ENCODE assay signal across 8 cellular contexts in the genomic region with DNA sequence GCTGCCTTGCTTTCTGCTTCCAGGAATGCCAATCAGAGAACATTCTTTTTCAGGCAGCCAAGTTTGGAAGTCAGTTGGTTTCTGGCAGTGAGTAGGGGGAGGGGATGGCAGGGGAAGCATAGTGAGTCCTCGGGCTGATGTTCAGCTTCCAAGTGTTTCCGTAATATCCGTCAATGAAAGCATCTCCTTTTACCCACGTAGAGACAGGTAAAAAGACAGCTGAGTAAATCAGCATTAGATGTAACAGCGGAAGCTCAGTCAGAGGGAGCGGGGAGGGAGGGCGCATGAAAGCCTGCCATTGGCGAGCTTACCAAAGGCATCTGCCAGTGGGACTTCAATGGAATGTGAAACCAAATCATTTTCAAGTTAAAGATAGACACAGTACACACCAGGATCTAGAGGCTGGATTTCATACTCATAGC.
DNase-seq lines count a peak whose midpoint lies in the region; ATAC-seq and TF ChIP-seq lines count a peak whose summit lies in the region.

No MANE protein-coding gene starts in this region.

- POLR2A ChIA-PET in HEK293 (lab: Yijun Ruan, JAX), result interaction anchor here (1.1 kb wide), 1 partner anchor 99 kb away, joined by 3 read pairs; no protein-coding TSS in a partner anchor

- no peak overlapping the region for H3K27ac Mint-ChIP-seq in activated T-helper 2 cell treated with anti-CD3 and anti-CD28 coated beads, Interferon-gamma antibody, Interleukin-2, Interleukin-4, amounts not matched to agents 10 μg/mL and 5 μg/mL and 100 μg/mL, durations not matched to agents 14 hours and 24 hours and 36 hours

- no TSS peak for BruUV-seq in mammary epithelial cell (replicated peaks; lab: Mats Ljungman, UMichigan)

- DNase-seq in mammary epithelial cell, result peak; percentile 76
- DNase-seq in sigmoid colon, result peak; percentile 74
- DNase-seq in activated T-helper 2 cell treated with anti-CD3 and anti-CD28 coated beads, Interferon-gamma antibody, Interleukin-2, Interleukin-4, amounts not matched to agents 10 μg/mL and 5 μg/mL and 100 μg/mL, durations not matched to agents 14 hours and 24 hours and 36 hours (ENCODE audit: low spot score), result no peak
- no peak for DNase-seq in DMS 273 (lab: John Stamatoyannopoulos, UW; ENCODE audit: unreplicated experiment)
- DNase-seq in NCI-H1105 treated with DMSO at 0.1 percent for 48 hours (lab: John Stamatoyannopoulos, UW), result no peak

- H3K36me3 Mint-ChIP-seq in activated T-helper 2 cell treated with anti-CD3 and anti-CD28 coated beads, Interferon-gamma antibody, Interleukin-2, Interleukin-4, amounts not matched to agents 10 μg/mL and 5 μg/mL and 100 μg/mL, durations not matched to agents 14 hours and 24 hours and 36 hours (ENCODE audit: low read depth), result no peaks in the 10 kb centered on the region

- TF ChIP-seq CTCF in HEK293 (tag by site-specific recombination; IDR thresholded peaks at IDR 0.05) (no peak), mammary epithelial cell (conservative IDR thresholded peaks at IDR 0.05 in 1 of 2, IDR thresholded peaks at IDR 0.05 in 1 of 2; ENCODE audit: extremely low read depth in 1 of 2, insufficient read depth in 1 of 2, low read depth in 1 of 2, low read length in 2 of 2) (no peak), sigmoid colon (IDR thresholded peaks at IDR 0.05) (no peak)

- H3K79me2 ChIP-seq in mammary epithelial cell (ENCODE audit: insufficient read depth, low read length), result no peaks in the 10 kb centered on the region

- peak in 1 of 4 donors; percentile 52 for TF ChIP-seq EP300 in sigmoid colon (IDR thresholded peaks at IDR 0.05)

- H3K27me3 ChIP-seq in mammary epithelial cell (ENCODE audit: insufficient read depth, low read length), result no peaks in the 10 kb centered on the region
- H3K27me3 ChIP-seq in iPS-18a (ENCODE audit: control insufficient read depth, insufficient read depth, low read length), result no peaks in the 10 kb centered on the region
- H3K27me3 ChIP-seq in sigmoid colon, result no peaks in the 10 kb centered on the region

- no peaks in the 10 kb centered on the region for H3K4me1 ChIP-seq in HEK293 (ENCODE audit: control insufficient read depth, insufficient read depth, low read length)
- H3K4me1 ChIP-seq in mammary epithelial cell (ENCODE audit: insufficient read depth, low read length), result no peaks in the 10 kb centered on the region
- peaks cover 29% of the 10 kb centered on the region for H3K4me1 ChIP-seq in iPS-18a (ENCODE audit: control insufficient read depth, low read depth, low read length)
- peaks cover 0 to 38% (median 29%) of the 10 kb centered on the region in 4 donors for H3K4me1 ChIP-seq in sigmoid colon

- 0% methylated on average over 8 of the region's 8 CpGs for WGBS in mammary epithelial cell (ENCODE audit: low coverage, missing lambda C conversion rate)
- WGBS in sigmoid colon, 2 donors, result 19 to 31% methylated on average over 8 of the region's 8 CpGs

- no peaks in the 10 kb centered on the region for H3K4me1 Mint-ChIP-seq in activated T-helper 2 cell treated with anti-CD3 and anti-CD28 coated beads, Interferon-gamma antibody, Interleukin-2, Interleukin-4, amounts not matched to agents 10 μg/mL and 5 μg/mL and 100 μg/mL, durations not matched to agents 14 hours and 24 hours and 36 hours (ENCODE audit: low read depth)

- intact Hi-C loops in mammary epithelial cell (cut with micrococcal nuclease), result loop anchor here (10.0 kb wide), 2 partner anchors 98 to 552 kb away; no protein-coding TSS in a partner anchor
- intact Hi-C loops in sigmoid colon (cut with DNase I), result loop anchor here (5.0 kb wide), 3 partner anchors 69 to 114 kb away; no protein-coding TSS in a partner anchor
- intact Hi-C loops in activated T-helper 2 cell treated with anti-CD3 and anti-CD28 coated beads, Interferon-gamma antibody, Interleukin-2, Interleukin-4, amounts not matched to agents 10 μg/mL and 5 μg/mL and 100 μg/mL, durations not matched to agents 14 hours and 24 hours and 36 hours (cut with micrococcal nuclease), result no loop called here

- H3K9ac ChIP-seq in mammary epithelial cell (ENCODE audit: insufficient read depth, low read length) (no peak overlapping the region), iPS-18a (ENCODE audit: low read length) (peak overlapping the region; percentile 19)

- peak in 1 of 2 donors; percentile 20 for TF ChIP-seq POLR2A in sigmoid colon (IDR thresholded peaks at IDR 0.05)

- dilution Hi-C loops in mammary epithelial cell (cut with HindIII; ENCODE audit: low sequenced_read_pairs), result no loop called here

- CTCF ChIA-PET in HEK293 (lab: Yijun Ruan, JAX), result interaction anchor here (0.6 to 1.8 kb wide), 10 partner anchors 10 to 220 kb away, joined by 3 to 6 read pairs (median 3); no protein-coding TSS in a partner anchor
- CTCF ChIA-PET in mammary epithelial cell (lab: Charles Lee; ENCODE audit: low non-redundant PET), result no interaction called here

- H3K27ac ChIP-seq in HEK293 (ENCODE audit: extremely low read depth, low read depth, low read length) (no peak overlapping the region), mammary epithelial cell (ENCODE audit: insufficient read depth, low read depth, low read length) (no peak overlapping the region), iPS-18a (ENCODE audit: low read length) (peak overlapping the region; percentile 1), sigmoid colon (peak overlapping the region; percentile 77 to 83 (median 82))

- H3K36me3 ChIP-seq in HEK293 (ENCODE audit: control insufficient read depth in 2 of 2, insufficient read depth in 1 of 2, low read length in 2 of 2), result no peaks in the 10 kb centered on the region
- H3K36me3 ChIP-seq in mammary epithelial cell (ENCODE audit: insufficient read depth, low read length), result no peaks in the 10 kb centered on the region
- H3K36me3 ChIP-seq in iPS-18a (ENCODE audit: control insufficient read depth, low read depth, low read length), result no peaks in the 10 kb centered on the region
- H3K36me3 ChIP-seq in sigmoid colon, result no peaks in the 10 kb centered on the region

- H2AFZ ChIP-seq in mammary epithelial cell (ENCODE audit: low read depth, low read length), result peak overlapping the region; percentile 78

- no peaks in the 10 kb centered on the region for H4K20me1 ChIP-seq in mammary epithelial cell (ENCODE audit: insufficient read depth, low read length)

- in situ Hi-C loops in mammary epithelial cell (cut with MboI; ENCODE audit: low sequenced_read_pairs in 2 of 2), result loop anchor here in 1 of 2 donors (10.0 kb wide), 1 partner anchor 202 kb away; no protein-coding TSS in a partner anchor

- no peak for ATAC-seq in GM19395 (IDR thresholded peaks at IDR 0.05; ENCODE audit: unreplicated experiment)

- H3K4me3 ChIP-seq in HEK293 (ENCODE audit: low read depth, low read length) (peak overlapping the region; percentile 40), mammary epithelial cell (replicated peaks in 1 of 3; ENCODE audit: insufficient read depth in 1 of 3, low read depth in 2 of 3, low read length in 3 of 3) (peak overlapping the region in 2 of 3 experiments; percentile 9 to 28), iPS-18a (ENCODE audit: low read length) (peak overlapping the region; percentile 43), sigmoid colon (peak overlapping the region; percentile 28 to 46 (median 43))

- H3K9me3 ChIP-seq in HEK293 (ENCODE audit: control insufficient read depth, insufficient read depth, low read depth, low read length) (no peaks in the 10 kb centered on the region), mammary epithelial cell (replicated peaks; ENCODE audit: insufficient read depth, low read length) (no peaks in the 10 kb centered on the region), iPS-18a (ENCODE audit: control insufficient read depth, low read depth, low read length) (no peaks in the 10 kb centered on the region), sigmoid colon (no peaks in the 10 kb centered on the region)

- H3K9me3 Mint-ChIP-seq in activated T-helper 2 cell treated with anti-CD3 and anti-CD28 coated beads, Interferon-gamma antibody, Interleukin-2, Interleukin-4, amounts not matched to agents 10 μg/mL and 5 μg/mL and 100 μg/mL, durations not matched to agents 14 hours and 24 hours and 36 hours, result no peaks in the 10 kb centered on the region

- H3K27me3 Mint-ChIP-seq in activated T-helper 2 cell treated with anti-CD3 and anti-CD28 coated beads, Interferon-gamma antibody, Interleukin-2, Interleukin-4, amounts not matched to agents 10 μg/mL and 5 μg/mL and 100 μg/mL, durations not matched to agents 14 hours and 24 hours and 36 hours (ENCODE audit: low read depth), result no peaks in the 10 kb centered on the region

- peak overlapping the region; percentile 51 for H3K4me2 ChIP-seq in mammary epithelial cell (ENCODE audit: insufficient read depth, low read depth, low read length)

- H3K4me3 Mint-ChIP-seq in activated T-helper 2 cell treated with anti-CD3 and anti-CD28 coated beads, Interferon-gamma antibody, Interleukin-2, Interleukin-4, amounts not matched to agents 10 μg/mL and 5 μg/mL and 100 μg/mL, durations not matched to agents 14 hours and 24 hours and 36 hours (ENCODE audit: low read depth), result no peak overlapping the region

TF ChIP-seq in HEK293, 187 proteins besides CTCF, POLR2A, EP300 and RAD21 (continues in another document):
- TF ChIP-seq GLI4 (tag by site-specific recombination; IDR thresholded peaks at IDR 0.05) (no peak), ZXDB (tag by site-specific recombination; IDR thresholded peaks at IDR 0.05) (0 out of 2 replicates have a peak, but pooled peaks have one; percentile 24), ZNF341 (tag by site-specific recombination; IDR thresholded peaks at IDR 0.05; ENCODE audit: low read depth) (peak; percentile 62; the same call in 1 of the 2 replicates), ZNF701 (tag by site-specific recombination; IDR thresholded peaks at IDR 0.05) (no peak), ZNF202 (tag by site-specific recombination; IDR thresholded peaks at IDR 0.05; ENCODE audit: borderline replicate concordance) (no peak), ZFP41 (tag by site-specific recombination; IDR thresholded peaks at IDR 0.05; ENCODE audit: borderline replicate concordance) (no peak), ZNF274 (IDR thresholded peaks at IDR 0.05; ENCODE audit: low read length) (no peak), ZNF274 (tag by site-specific recombination; IDR thresholded peaks at IDR 0.05; ENCODE audit: borderline replicate concordance) (no peak), ZBTB17 (tag by site-specific recombination; IDR thresholded peaks at IDR 0.05) (peak; percentile 39; the same call in 1 of the 2 replicates), OVOL3 (tag by site-specific recombination; IDR thresholded peaks at IDR 0.05) (no peak), ZNF184 (tag by site-specific recombination; IDR thresholded peaks at IDR 0.05) (no peak)
- TF ChIP-seq, protein P1, sequence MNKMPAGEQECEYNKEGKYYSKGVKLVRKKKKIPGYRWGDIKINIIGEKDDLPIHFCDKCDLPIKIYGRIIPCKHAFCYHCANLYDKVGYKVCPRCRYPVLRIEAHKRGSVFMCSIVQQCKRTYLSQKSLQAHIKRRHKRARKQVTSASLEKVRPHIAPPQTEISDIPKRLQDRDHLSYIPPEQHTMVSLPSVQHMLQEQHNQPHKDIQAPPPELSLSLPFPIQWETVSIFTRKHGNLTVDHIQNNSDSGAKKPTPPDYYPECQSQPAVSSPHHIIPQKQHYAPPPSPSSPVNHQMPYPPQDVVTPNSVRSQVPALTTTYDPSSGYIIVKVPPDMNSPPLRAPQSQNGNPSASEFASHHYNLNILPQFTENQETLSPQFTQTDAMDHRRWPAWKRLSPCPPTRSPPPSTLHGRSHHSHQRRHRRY (tag by site-specific recombination; IDR thresholded peaks at IDR 0.05), result no peak

Comparison
In these comparisons a context has a peak if more than half of its experiments do, and no peak if none do; other contexts are left out.
1. H3K27ac ChIP-seq: peak in iPS-18a (single experiment) and sigmoid colon (4 of 4); none in HEK293 (single experiment) and mammary epithelial cell (single experiment).
2. DNase-seq: peak in mammary epithelial cell (single experiment) and sigmoid colon (single experiment); none in activated T-helper 2 cell treated with anti-CD3 and anti-CD28 coated beads, Interferon-gamma antibody, Interleukin-2, Interleukin-4, amounts not matched to agents 10 μg/mL and 5 μg/mL and 100 μg/mL, durations not matched to agents 14 hours and 24 hours and 36 hours (single experiment), DMS 273 (single experiment) and NCI-H1105 treated with DMSO at 0.1 percent for 48 hours (single experiment).
3. Peak in every context shown above with its lines, with median percentiles within 50 percentile points of each other: H3K4me3 ChIP-seq.